Comparison of ENCODE assay signal across 1 cellular context in the genomic region with DNA sequence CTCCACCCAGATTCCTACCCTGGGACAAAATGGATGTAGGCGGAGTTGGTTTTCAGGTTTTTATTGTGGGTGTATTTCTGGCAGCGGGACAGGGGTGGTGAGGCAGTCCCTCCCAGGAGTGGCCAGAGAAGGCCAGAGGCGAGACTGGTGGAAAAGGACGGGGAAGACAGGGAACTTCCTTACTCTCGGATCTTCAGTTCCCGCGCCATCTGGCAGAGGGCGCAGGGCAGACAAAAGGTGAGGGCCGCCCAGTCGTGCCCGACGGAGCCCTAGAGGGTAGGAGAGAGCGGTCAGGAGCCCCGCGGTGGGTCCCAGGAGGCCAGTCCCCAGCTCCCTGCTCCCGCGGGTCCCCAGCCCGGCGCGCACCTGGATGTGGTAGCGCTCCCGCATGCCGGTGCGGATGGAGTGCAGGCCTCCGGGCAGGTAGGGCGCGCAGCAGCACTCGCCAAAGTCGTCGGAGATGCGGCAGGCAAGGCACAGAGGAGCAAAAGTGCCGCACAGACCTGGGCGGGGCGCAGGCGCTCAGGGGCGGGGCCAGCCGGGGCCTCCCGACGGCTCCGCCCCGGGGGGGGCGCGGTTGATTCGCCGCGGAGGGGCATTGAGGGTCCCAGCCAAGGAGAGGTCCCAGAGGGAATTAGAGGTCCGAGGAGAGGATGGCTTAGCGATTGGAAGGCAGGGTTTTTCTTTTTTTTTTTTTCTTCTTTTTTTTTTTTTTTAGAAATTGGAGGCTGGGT.
TF ChIP-seq lines count a peak whose summit lies in the region.

No MANE protein-coding gene starts in this region.

TF ChIP-seq in HepG2, 621 proteins besides CTCF, POLR2A, EP300 and RAD21 (continued from another document and continues in another):
- TF ChIP-seq, protein P1, sequence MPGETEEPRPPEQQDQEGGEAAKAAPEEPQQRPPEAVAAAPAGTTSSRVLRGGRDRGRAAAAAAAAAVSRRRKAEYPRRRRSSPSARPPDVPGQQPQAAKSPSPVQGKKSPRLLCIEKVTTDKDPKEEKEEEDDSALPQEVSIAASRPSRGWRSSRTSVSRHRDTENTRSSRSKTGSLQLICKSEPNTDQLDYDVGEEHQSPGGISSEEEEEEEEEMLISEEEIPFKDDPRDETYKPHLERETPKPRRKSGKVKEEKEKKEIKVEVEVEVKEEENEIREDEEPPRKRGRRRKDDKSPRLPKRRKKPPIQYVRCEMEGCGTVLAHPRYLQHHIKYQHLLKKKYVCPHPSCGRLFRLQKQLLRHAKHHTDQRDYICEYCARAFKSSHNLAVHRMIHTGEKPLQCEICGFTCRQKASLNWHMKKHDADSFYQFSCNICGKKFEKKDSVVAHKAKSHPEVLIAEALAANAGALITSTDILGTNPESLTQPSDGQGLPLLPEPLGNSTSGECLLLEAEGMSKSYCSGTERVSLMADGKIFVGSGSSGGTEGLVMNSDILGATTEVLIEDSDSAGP (CRISPR knock-in tag; IDR thresholded peaks at IDR 0.05; ENCODE audit: borderline replicate concordance) = peak; percentile 77
- TF ChIP-seq FOXC1 (CRISPR knock-in tag; IDR thresholded peaks at IDR 0.05; ENCODE audit: borderline replicate concordance) (no peak), ZNF282 (IDR thresholded peaks at IDR 0.05; ENCODE audit: partially characterized antibody) (no peak), SALL2 (CRISPR knock-in tag; IDR thresholded peaks at IDR 0.05) (no peak), MXD4 (CRISPR knock-in tag; IDR thresholded peaks at IDR 0.05) (no peak), GABPA (IDR thresholded peaks at IDR 0.05; ENCODE audit: low read depth, low read length) (no peak), GABPA (CRISPR knock-in tag; IDR thresholded peaks at IDR 0.05; ENCODE audit: low read depth) (no peak), RBFOX2 (IDR thresholded peaks at IDR 0.05; ENCODE audit: low read depth, low read length) (peak; percentile 58), THAP11 (CRISPR knock-in tag; IDR thresholded peaks at IDR 0.05) (no peak), CENPX (CRISPR knock-in tag; IDR thresholded peaks at IDR 0.05) (no peak), AHR (CRISPR knock-in tag; IDR thresholded peaks at IDR 0.05) (no peak), LCORL (IDR thresholded peaks at IDR 0.05) (no peak), LCORL (CRISPR knock-in tag; IDR thresholded peaks at IDR 0.05) (no peak), ZFP1 (CRISPR knock-in tag; IDR thresholded peaks at IDR 0.05) (no peak), HES4 (CRISPR knock-in tag; IDR thresholded peaks at IDR 0.05; ENCODE audit: borderline replicate concordance) (no peak), PAX8 (CRISPR knock-in tag; IDR thresholded peaks at IDR 0.05; ENCODE audit: borderline replicate concordance) (no peak), HDAC2 (CRISPR knock-in tag; IDR thresholded peaks at IDR 0.05) (0 out of 2 replicates have a peak, but pooled peaks have one; percentile 22), ZNF614 (CRISPR knock-in tag; IDR thresholded peaks at IDR 0.05; ENCODE audit: borderline replicate concordance) (no peak), ZKSCAN1 (IDR thresholded peaks at IDR 0.05; ENCODE audit: low read length) (no peak), SAP130 (CRISPR knock-in tag; IDR thresholded peaks at IDR 0.05; ENCODE audit: low read depth) (peak; percentile 29; the same call in 1 of the 2 replicates), ASH2L (IDR thresholded peaks at IDR 0.05; ENCODE audit: insufficient read length, low read depth, low read length) (no peak), ZNF83 (CRISPR knock-in tag; IDR thresholded peaks at IDR 0.05; ENCODE audit: borderline replicate concordance) (no peak), ZBTB42 (CRISPR knock-in tag; IDR thresholded peaks at IDR 0.05) (peak; percentile 46; the same call in 1 of the 2 replicates), ZNF274 (CRISPR knock-in tag; IDR thresholded peaks at IDR 0.05) (no peak), STAG1 (CRISPR knock-in tag; IDR thresholded peaks at IDR 0.05) (peak; percentile 42; the same call in 1 of the 2 replicates), SAFB2 (CRISPR knock-in tag; IDR thresholded peaks at IDR 0.05; ENCODE audit: borderline replicate concordance, low read depth) (no peak), BHLHE40 (IDR thresholded peaks at IDR 0.05; ENCODE audit: low read length) (no peak), TCF7 (IDR thresholded peaks at IDR 0.05; ENCODE audit: low read depth) (no peak), HMG20B (CRISPR knock-in tag; conservative IDR thresholded peaks at IDR 0.05) (no peak), ZNF546 (CRISPR knock-in tag; conservative IDR thresholded peaks at IDR 0.05) (no peak), GPN1 (CRISPR knock-in tag; IDR thresholded peaks at IDR 0.05; ENCODE audit: borderline replicate concordance) (no peak), PCBP1 (IDR thresholded peaks at IDR 0.05; ENCODE audit: borderline replicate concordance, low read depth, low read length) (no peak), KLF6 (CRISPR knock-in tag; IDR thresholded peaks at IDR 0.05) (no peak), SMAD3 (CRISPR knock-in tag; IDR thresholded peaks at IDR 0.05) (no peak), ZNF160 (CRISPR knock-in tag; IDR thresholded peaks at IDR 0.05) (no peak), ZNF605 (CRISPR knock-in tag; IDR thresholded peaks at IDR 0.05) (no peak), YEATS4 (CRISPR knock-in tag; IDR thresholded peaks at IDR 0.05; ENCODE audit: borderline replicate concordance) (peak; percentile 53; the same call in 1 of the 2 replicates), ZNF598 (CRISPR knock-in tag; IDR thresholded peaks at IDR 0.05; ENCODE audit: borderline replicate concordance) (peak; percentile 52; the same call in 1 of the 2 replicates), ZNF672 (CRISPR knock-in tag; IDR thresholded peaks at IDR 0.05) (no peak), ZNF652 (CRISPR knock-in tag; IDR thresholded peaks at IDR 0.05; ENCODE audit: borderline replicate concordance, low read depth) (no peak), ZNF230 (CRISPR knock-in tag; IDR thresholded peaks at IDR 0.05) (0 out of 2 replicates have a peak, but pooled peaks have one; percentile 44), DMAP1 (CRISPR knock-in tag; IDR thresholded peaks at IDR 0.05) (no peak)
- TF ChIP-seq, protein P2, sequence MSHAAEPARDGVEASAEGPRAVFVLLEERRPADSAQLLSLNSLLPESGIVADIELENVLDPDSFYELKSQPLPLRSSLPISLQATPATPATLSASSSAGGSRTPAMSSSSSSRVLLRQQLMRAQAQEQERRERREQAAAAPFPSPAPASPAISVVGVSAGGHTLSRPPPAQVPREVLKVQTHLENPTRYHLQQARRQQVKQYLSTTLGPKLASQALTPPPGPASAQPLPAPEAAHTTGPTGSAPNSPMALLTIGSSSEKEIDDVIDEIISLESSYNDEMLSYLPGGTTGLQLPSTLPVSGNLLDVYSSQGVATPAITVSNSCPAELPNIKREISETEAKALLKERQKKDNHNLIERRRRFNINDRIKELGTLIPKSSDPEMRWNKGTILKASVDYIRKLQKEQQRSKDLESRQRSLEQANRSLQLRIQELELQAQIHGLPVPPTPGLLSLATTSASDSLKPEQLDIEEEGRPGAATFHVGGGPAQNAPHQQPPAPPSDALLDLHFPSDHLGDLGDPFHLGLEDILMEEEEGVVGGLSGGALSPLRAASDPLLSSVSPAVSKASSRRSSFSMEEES (CRISPR knock-in tag; IDR thresholded peaks at IDR 0.05) = no peak
- TF ChIP-seq, protein P3, sequence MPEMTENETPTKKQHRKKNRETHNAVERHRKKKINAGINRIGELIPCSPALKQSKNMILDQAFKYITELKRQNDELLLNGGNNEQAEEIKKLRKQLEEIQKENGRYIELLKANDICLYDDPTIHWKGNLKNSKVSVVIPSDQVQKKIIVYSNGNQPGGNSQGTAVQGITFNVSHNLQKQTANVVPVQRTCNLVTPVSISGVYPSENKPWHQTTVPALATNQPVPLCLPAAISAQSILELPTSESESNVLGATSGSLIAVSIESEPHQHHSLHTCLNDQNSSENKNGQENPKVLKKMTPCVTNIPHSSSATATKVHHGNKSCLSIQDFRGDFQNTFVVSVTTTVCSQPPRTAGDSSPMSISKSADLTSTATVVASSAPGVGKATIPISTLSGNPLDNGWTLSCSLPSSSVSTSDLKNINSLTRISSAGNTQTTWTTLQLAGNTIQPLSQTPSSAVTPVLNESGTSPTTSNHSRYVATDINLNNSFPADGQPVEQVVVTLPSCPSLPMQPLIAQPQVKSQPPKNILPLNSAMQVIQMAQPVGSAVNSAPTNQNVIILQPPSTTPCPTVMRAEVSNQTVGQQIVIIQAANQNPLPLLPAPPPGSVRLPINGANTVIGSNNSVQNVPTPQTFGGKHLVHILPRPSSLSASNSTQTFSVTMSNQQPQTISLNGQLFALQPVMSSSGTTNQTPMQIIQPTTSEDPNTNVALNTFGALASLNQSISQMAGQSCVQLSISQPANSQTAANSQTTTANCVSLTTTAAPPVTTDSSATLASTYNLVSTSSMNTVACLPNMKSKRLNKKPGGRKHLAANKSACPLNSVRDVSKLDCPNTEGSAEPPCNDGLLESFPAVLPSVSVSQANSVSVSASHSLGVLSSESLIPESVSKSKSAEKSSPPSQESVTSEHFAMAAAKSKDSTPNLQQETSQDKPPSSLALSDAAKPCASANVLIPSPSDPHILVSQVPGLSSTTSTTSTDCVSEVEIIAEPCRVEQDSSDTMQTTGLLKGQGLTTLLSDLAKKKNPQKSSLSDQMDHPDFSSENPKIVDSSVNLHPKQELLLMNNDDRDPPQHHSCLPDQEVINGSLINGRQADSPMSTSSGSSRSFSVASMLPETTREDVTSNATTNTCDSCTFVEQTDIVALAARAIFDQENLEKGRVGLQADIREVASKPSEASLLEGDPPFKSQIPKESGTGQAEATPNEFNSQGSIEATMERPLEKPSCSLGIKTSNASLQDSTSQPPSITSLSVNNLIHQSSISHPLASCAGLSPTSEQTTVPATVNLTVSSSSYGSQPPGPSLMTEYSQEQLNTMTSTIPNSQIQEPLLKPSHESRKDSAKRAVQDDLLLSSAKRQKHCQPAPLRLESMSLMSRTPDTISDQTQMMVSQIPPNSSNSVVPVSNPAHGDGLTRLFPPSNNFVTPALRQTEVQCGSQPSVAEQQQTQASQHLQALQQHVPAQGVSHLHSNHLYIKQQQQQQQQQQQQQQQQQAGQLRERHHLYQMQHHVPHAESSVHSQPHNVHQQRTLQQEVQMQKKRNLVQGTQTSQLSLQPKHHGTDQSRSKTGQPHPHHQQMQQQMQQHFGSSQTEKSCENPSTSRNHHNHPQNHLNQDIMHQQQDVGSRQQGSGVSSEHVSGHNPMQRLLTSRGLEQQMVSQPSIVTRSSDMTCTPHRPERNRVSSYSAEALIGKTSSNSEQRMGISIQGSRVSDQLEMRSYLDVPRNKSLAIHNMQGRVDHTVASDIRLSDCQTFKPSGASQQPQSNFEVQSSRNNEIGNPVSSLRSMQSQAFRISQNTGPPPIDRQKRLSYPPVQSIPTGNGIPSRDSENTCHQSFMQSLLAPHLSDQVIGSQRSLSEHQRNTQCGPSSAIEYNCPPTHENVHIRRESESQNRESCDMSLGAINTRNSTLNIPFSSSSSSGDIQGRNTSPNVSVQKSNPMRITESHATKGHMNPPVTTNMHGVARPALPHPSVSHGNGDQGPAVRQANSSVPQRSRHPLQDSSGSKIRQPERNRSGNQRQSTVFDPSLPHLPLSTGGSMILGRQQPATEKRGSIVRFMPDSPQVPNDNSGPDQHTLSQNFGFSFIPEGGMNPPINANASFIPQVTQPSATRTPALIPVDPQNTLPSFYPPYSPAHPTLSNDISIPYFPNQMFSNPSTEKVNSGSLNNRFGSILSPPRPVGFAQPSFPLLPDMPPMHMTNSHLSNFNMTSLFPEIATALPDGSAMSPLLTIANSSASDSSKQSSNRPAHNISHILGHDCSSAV (CRISPR knock-in tag; IDR thresholded peaks at IDR 0.05; ENCODE audit: borderline replicate concordance) = no peak
- TF ChIP-seq, protein P4, sequence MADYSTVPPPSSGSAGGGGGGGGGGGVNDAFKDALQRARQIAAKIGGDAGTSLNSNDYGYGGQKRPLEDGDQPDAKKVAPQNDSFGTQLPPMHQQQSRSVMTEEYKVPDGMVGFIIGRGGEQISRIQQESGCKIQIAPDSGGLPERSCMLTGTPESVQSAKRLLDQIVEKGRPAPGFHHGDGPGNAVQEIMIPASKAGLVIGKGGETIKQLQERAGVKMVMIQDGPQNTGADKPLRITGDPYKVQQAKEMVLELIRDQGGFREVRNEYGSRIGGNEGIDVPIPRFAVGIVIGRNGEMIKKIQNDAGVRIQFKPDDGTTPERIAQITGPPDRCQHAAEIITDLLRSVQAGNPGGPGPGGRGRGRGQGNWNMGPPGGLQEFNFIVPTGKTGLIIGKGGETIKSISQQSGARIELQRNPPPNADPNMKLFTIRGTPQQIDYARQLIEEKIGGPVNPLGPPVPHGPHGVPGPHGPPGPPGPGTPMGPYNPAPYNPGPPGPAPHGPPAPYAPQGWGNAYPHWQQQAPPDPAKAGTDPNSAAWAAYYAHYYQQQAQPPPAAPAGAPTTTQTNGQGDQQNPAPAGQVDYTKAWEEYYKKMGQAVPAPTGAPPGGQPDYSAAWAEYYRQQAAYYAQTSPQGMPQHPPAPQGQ (CRISPR knock-in tag; IDR thresholded peaks at IDR 0.05; ENCODE audit: borderline replicate concordance) = no peak
- TF ChIP-seq, protein P5, sequence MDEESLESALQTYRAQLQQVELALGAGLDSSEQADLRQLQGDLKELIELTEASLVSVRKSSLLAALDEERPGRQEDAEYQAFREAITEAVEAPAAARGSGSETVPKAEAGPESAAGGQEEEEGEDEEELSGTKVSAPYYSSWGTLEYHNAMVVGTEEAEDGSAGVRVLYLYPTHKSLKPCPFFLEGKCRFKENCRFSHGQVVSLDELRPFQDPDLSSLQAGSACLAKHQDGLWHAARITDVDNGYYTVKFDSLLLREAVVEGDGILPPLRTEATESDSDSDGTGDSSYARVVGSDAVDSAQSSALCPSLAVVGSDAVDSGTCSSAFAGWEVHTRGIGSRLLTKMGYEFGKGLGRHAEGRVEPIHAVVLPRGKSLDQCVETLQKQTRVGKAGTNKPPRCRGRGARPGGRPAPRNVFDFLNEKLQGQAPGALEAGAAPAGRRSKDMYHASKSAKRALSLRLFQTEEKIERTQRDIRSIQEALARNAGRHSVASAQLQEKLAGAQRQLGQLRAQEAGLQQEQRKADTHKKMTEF (CRISPR knock-in tag; IDR thresholded peaks at IDR 0.05) = 0 out of 2 replicates have a peak, but pooled peaks have one; percentile 28
- TF ChIP-seq, protein P6, sequence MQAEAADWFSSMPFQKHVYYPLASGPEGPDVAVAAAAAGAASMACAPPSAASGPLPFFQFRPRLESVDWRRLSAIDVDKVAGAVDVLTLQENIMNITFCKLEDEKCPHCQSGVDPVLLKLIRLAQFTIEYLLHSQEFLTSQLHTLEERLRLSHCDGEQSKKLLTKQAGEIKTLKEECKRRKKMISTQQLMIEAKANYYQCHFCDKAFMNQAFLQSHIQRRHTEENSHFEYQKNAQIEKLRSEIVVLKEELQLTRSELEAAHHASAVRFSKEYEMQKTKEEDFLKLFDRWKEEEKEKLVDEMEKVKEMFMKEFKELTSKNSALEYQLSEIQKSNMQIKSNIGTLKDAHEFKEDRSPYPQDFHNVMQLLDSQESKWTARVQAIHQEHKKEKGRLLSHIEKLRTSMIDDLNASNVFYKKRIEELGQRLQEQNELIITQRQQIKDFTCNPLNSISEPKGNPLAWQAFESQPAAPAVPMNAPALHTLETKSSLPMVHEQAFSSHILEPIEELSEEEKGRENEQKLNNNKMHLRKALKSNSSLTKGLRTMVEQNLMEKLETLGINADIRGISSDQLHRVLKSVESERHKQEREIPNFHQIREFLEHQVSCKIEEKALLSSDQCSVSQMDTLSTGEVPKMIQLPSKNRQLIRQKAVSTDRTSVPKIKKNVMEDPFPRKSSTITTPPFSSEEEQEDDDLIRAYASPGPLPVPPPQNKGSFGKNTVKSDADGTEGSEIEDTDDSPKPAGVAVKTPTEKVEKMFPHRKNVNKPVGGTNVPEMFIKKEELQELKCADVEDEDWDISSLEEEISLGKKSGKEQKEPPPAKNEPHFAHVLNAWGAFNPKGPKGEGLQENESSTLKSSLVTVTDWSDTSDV (CRISPR knock-in tag; IDR thresholded peaks at IDR 0.05) = no peak
